In the genomic region with DNA sequence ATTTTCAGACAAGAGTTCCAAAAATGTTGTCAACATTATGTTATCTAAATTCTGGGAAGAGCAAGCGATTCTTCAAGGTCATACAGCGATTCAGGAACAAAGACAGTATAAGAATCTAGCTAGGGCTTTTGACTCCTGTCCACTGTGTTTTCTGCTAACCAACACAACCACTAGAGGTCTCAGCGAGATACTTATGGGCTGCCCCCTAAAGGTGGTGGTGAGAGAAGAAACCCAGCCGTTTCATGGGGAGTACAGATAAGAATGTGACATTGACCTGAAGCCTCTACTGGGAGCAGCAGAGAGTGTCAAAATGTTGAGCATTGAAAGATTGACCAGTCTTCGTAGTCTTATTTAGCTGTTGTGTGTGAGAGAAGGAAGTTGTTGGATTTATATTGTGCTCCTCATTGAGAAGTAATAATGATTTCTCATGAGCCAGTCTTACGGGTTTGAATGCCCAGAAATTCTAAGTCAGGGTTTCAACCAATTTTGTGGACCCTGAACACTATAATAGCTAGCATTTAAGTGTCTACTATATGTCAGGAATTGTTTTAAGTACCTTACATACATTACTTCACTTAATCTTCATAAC, we compare ENCODE assay signal across 1 cellular context.
A peak's percentile ranks its signal among the peaks of the same experiment; 100 is the strongest.
TF ChIP-seq lines count a peak whose summit lies in the region.

No MANE protein-coding gene starts in this region.

TF ChIP-seq in HepG2, 621 proteins besides CTCF, POLR2A, EP300 and RAD21 (continued from another document and continues in another):
- TF ChIP-seq, protein P1, sequence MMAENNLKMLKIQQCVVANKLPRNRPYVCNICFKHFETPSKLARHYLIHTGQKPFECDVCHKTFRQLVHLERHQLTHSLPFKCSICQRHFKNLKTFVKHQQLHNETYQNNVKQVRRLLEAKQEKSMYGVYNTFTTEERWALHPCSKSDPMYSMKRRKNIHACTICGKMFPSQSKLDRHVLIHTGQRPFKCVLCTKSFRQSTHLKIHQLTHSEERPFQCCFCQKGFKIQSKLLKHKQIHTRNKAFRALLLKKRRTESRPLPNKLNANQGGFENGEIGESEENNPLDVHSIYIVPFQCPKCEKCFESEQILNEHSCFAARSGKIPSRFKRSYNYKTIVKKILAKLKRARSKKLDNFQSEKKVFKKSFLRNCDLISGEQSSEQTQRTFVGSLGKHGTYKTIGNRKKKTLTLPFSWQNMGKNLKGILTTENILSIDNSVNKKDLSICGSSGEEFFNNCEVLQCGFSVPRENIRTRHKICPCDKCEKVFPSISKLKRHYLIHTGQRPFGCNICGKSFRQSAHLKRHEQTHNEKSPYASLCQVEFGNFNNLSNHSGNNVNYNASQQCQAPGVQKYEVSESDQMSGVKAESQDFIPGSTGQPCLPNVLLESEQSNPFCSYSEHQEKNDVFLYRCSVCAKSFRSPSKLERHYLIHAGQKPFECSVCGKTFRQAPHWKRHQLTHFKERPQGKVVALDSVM (CRISPR knock-in tag; IDR thresholded peaks at IDR 0.05) = 0 out of 2 replicates have a peak, but pooled peaks have one; percentile 19
- TF ChIP-seq JUND (CRISPR knock-in tag; IDR thresholded peaks at IDR 0.05) (no peak), HDAC1 (CRISPR knock-in tag; IDR thresholded peaks at IDR 0.05) (0 out of 2 replicates have a peak, but pooled peaks have one; percentile 26), HOXA3 (CRISPR knock-in tag; IDR thresholded peaks at IDR 0.05) (peak; percentile 39; the same call in 1 of the 2 replicates), DNMT3B (CRISPR knock-in tag; conservative IDR thresholded peaks at IDR 0.05) (peak; percentile 33; the same call in 1 of the 2 replicates), SIX4 (CRISPR knock-in tag; IDR thresholded peaks at IDR 0.05) (no peak), ZNF577 (CRISPR knock-in tag; IDR thresholded peaks at IDR 0.05; ENCODE audit: borderline replicate concordance, low read depth) (no peak), ZNF570 (CRISPR knock-in tag; IDR thresholded peaks at IDR 0.05; ENCODE audit: borderline replicate concordance) (no peak), NR3C1 (CRISPR knock-in tag; IDR thresholded peaks at IDR 0.05) (no peak), ARID2 (CRISPR knock-in tag; IDR thresholded peaks at IDR 0.05; ENCODE audit: borderline replicate concordance) (no peak), FOXA3 (CRISPR knock-in tag; IDR thresholded peaks at IDR 0.05) (peak; percentile 67), ZMYM4 (CRISPR knock-in tag; IDR thresholded peaks at IDR 0.05) (peak; percentile 98), POLR2AphosphoS2 (IDR thresholded peaks at IDR 0.05; ENCODE audit: low read depth, low read length) (no peak), CREM (IDR thresholded peaks at IDR 0.05) (no peak), CREM (CRISPR knock-in tag; IDR thresholded peaks at IDR 0.05) (no peak), ZNF841 (CRISPR knock-in tag; IDR thresholded peaks at IDR 0.05; ENCODE audit: borderline replicate concordance) (no peak), MIXL1 (CRISPR knock-in tag; IDR thresholded peaks at IDR 0.05) (peak; percentile 77)
- TF ChIP-seq, protein P2, sequence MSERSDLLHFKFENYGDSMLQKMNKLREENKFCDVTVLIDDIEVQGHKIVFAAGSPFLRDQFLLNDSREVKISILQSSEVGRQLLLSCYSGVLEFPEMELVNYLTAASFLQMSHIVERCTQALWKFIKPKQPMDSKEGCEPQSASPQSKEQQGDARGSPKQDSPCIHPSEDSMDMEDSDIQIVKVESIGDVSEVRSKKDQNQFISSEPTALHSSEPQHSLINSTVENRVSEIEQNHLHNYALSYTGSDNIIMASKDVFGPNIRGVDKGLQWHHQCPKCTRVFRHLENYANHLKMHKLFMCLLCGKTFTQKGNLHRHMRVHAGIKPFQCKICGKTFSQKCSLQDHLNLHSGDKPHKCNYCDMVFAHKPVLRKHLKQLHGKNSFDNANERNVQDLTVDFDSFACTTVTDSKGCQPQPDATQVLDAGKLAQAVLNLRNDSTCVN (CRISPR knock-in tag; IDR thresholded peaks at IDR 0.05; ENCODE audit: borderline replicate concordance) = no peak
- TF ChIP-seq, protein P3, sequence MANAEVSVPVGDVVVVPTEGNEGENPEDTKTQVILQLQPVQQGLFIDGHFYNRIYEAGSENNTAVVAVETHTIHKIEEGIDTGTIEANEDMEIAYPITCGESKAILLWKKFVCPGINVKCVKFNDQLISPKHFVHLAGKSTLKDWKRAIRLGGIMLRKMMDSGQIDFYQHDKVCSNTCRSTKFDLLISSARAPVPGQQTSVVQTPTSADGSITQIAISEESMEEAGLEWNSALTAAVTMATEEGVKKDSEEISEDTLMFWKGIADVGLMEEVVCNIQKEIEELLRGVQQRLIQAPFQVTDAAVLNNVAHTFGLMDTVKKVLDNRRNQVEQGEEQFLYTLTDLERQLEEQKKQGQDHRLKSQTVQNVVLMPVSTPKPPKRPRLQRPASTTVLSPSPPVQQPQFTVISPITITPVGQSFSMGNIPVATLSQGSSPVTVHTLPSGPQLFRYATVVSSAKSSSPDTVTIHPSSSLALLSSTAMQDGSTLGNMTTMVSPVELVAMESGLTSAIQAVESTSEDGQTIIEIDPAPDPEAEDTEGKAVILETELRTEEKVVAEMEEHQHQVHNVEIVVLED (CRISPR knock-in tag; IDR thresholded peaks at IDR 0.05; ENCODE audit: borderline replicate concordance) = peak; percentile 20; the same call in 1 of the 2 replicates
- TF ChIP-seq, protein P4, sequence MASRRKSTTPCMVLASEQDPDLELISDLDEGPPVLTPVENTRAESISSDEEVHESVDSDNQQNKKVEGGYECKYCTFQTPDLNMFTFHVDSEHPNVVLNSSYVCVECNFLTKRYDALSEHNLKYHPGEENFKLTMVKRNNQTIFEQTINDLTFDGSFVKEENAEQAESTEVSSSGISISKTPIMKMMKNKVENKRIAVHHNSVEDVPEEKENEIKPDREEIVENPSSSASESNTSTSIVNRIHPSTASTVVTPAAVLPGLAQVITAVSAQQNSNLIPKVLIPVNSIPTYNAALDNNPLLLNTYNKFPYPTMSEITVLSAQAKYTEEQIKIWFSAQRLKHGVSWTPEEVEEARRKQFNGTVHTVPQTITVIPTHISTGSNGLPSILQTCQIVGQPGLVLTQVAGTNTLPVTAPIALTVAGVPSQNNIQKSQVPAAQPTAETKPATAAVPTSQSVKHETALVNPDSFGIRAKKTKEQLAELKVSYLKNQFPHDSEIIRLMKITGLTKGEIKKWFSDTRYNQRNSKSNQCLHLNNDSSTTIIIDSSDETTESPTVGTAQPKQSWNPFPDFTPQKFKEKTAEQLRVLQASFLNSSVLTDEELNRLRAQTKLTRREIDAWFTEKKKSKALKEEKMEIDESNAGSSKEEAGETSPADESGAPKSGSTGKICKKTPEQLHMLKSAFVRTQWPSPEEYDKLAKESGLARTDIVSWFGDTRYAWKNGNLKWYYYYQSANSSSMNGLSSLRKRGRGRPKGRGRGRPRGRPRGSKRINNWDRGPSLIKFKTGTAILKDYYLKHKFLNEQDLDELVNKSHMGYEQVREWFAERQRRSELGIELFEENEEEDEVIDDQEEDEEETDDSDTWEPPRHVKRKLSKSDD (CRISPR knock-in tag; IDR thresholded peaks at IDR 0.05; ENCODE audit: low read depth) = no peak
- TF ChIP-seq, protein P5, sequence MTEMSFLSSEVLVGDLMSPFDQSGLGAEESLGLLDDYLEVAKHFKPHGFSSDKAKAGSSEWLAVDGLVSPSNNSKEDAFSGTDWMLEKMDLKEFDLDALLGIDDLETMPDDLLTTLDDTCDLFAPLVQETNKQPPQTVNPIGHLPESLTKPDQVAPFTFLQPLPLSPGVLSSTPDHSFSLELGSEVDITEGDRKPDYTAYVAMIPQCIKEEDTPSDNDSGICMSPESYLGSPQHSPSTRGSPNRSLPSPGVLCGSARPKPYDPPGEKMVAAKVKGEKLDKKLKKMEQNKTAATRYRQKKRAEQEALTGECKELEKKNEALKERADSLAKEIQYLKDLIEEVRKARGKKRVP (CRISPR knock-in tag; IDR thresholded peaks at IDR 0.05) = peak in 1 of 2 experiments; percentile 23; a peak in 1 of 4 replicates
- TF ChIP-seq, protein P6, sequence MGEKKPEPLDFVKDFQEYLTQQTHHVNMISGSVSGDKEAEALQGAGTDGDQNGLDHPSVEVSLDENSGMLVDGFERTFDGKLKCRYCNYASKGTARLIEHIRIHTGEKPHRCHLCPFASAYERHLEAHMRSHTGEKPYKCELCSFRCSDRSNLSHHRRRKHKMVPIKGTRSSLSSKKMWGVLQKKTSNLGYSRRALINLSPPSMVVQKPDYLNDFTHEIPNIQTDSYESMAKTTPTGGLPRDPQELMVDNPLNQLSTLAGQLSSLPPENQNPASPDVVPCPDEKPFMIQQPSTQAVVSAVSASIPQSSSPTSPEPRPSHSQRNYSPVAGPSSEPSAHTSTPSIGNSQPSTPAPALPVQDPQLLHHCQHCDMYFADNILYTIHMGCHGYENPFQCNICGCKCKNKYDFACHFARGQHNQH (CRISPR knock-in tag; IDR thresholded peaks at IDR 0.05) = peak; percentile 65; the same call in 1 of the 2 replicates
- TF ChIP-seq, protein P7, sequence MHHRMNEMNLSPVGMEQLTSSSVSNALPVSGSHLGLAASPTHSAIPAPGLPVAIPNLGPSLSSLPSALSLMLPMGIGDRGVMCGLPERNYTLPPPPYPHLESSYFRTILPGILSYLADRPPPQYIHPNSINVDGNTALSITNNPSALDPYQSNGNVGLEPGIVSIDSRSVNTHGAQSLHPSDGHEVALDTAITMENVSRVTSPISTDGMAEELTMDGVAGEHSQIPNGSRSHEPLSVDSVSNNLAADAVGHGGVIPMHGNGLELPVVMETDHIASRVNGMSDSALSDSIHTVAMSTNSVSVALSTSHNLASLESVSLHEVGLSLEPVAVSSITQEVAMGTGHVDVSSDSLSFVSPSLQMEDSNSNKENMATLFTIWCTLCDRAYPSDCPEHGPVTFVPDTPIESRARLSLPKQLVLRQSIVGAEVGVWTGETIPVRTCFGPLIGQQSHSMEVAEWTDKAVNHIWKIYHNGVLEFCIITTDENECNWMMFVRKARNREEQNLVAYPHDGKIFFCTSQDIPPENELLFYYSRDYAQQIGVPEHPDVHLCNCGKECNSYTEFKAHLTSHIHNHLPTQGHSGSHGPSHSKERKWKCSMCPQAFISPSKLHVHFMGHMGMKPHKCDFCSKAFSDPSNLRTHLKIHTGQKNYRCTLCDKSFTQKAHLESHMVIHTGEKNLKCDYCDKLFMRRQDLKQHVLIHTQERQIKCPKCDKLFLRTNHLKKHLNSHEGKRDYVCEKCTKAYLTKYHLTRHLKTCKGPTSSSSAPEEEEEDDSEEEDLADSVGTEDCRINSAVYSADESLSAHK (CRISPR knock-in tag; IDR thresholded peaks at IDR 0.05; ENCODE audit: borderline replicate concordance) = no peak
- TF ChIP-seq, protein P8, sequence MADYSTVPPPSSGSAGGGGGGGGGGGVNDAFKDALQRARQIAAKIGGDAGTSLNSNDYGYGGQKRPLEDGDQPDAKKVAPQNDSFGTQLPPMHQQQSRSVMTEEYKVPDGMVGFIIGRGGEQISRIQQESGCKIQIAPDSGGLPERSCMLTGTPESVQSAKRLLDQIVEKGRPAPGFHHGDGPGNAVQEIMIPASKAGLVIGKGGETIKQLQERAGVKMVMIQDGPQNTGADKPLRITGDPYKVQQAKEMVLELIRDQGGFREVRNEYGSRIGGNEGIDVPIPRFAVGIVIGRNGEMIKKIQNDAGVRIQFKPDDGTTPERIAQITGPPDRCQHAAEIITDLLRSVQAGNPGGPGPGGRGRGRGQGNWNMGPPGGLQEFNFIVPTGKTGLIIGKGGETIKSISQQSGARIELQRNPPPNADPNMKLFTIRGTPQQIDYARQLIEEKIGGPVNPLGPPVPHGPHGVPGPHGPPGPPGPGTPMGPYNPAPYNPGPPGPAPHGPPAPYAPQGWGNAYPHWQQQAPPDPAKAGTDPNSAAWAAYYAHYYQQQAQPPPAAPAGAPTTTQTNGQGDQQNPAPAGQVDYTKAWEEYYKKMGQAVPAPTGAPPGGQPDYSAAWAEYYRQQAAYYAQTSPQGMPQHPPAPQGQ (CRISPR knock-in tag; IDR thresholded peaks at IDR 0.05; ENCODE audit: borderline replicate concordance) = no peak
- TF ChIP-seq, protein P9, sequence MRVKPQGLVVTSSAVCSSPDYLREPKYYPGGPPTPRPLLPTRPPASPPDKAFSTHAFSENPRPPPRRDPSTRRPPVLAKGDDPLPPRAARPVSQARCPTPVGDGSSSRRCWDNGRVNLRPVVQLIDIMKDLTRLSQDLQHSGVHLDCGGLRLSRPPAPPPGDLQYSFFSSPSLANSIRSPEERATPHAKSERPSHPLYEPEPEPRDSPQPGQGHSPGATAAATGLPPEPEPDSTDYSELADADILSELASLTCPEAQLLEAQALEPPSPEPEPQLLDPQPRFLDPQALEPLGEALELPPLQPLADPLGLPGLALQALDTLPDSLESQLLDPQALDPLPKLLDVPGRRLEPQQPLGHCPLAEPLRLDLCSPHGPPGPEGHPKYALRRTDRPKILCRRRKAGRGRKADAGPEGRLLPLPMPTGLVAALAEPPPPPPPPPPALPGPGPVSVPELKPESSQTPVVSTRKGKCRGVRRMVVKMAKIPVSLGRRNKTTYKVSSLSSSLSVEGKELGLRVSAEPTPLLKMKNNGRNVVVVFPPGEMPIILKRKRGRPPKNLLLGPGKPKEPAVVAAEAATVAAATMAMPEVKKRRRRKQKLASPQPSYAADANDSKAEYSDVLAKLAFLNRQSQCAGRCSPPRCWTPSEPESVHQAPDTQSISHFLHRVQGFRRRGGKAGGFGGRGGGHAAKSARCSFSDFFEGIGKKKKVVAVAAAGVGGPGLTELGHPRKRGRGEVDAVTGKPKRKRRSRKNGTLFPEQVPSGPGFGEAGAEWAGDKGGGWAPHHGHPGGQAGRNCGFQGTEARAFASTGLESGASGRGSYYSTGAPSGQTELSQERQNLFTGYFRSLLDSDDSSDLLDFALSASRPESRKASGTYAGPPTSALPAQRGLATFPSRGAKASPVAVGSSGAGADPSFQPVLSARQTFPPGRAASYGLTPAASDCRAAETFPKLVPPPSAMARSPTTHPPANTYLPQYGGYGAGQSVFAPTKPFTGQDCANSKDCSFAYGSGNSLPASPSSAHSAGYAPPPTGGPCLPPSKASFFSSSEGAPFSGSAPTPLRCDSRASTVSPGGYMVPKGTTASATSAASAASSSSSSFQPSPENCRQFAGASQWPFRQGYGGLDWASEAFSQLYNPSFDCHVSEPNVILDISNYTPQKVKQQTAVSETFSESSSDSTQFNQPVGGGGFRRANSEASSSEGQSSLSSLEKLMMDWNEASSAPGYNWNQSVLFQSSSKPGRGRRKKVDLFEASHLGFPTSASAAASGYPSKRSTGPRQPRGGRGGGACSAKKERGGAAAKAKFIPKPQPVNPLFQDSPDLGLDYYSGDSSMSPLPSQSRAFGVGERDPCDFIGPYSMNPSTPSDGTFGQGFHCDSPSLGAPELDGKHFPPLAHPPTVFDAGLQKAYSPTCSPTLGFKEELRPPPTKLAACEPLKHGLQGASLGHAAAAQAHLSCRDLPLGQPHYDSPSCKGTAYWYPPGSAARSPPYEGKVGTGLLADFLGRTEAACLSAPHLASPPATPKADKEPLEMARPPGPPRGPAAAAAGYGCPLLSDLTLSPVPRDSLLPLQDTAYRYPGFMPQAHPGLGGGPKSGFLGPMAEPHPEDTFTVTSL (CRISPR knock-in tag; IDR thresholded peaks at IDR 0.05; ENCODE audit: borderline replicate concordance) = no peak
